Comparison of ENCODE assay signal across 8 cellular contexts in the genomic region with DNA sequence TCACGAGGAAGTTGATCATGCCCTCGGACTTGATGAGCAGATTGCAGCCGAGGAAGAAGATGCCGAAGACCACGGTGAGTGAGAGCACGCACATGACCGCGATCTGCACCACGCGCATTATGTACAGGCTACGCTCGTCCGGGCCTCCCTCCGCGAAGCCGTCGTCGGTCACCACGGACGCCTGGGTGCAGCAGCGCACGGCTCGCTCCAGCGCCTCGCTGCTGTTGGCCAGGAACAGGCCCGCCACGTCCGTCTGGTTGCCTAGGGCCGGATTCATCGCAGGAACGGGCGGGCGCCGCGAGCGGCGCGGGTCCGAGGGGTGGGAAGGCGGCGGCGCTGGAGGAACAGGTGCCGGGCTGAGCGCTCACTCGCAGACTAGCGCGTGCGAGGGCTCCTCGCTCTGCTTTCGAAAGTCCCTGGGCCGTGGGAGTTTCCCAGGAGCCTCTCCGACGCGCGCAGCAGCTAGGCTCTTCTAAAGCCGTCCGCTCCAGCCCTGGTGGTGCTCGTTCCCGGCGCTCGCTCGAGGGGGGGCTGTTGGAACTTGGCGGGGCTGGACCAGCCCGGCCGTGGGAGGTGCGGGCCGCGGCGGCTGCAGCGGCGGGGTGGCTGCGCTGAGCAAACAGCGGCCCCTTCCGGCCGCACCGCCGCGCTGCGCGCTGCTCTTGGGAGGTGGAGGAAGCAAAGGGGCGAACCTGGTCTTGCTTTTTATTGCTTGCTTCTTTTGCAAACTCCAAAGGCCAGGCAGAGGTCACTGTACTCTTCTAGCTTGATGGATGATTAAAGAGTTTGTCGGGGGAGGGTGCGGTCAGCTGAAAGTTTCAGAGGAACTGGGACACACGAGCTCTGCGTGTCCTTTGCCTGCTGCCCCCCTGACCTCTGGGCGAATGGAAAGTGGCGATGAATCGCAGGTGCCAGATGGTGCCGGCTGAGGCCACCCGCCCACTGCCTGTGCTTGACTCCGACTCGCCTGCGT. TPM values are rescaled to one million over a fixed set of nuclear protein-coding genes. Genes with fewer than 3 reads are reported as not detected.
DNase-seq lines count a peak whose midpoint lies in the region; ATAC-seq, FAIRE-seq and TF ChIP-seq lines count a peak whose summit lies in the region.

RPRM (minus strand) TSS at position 474 of the 973 bp plus-strand sequence; CDS start at position 277, 197 bp downstream.

- peak within 1 kb of the TSS; percentile 50 for H3K4me3 ChIP-seq in ovary
- peak within 1 kb of the TSS; percentile 36 to 54 (median 48) for H3K4me3 ChIP-seq in transverse colon

- peaks cover 8% of the 10 kb centered on the region for H3K4me1 Mint-ChIP-seq in Calu3 (ENCODE audit: low read depth, unreplicated experiment)

- TF ChIP-seq CTCF in Calu3 (IDR thresholded peaks at IDR 0.05; ENCODE audit: unreplicated experiment) (peak; percentile 93), RWPE1 (conservative IDR thresholded peaks at IDR 0.05; ENCODE audit: low read depth) (peak; percentile 95), ovary (IDR thresholded peaks at IDR 0.05) (peak; percentile 69 to 91 (median 73)), transverse colon (IDR thresholded peaks at IDR 0.05) (peak; percentile 45 to 85 (median 75))

- H3K27ac ChIP-seq in RWPE1, result no peak within 1 kb of the TSS
- peak within 1 kb of the TSS; percentile 36 to 55 for H3K27ac ChIP-seq in ovary
- H3K27ac ChIP-seq in transverse colon, result peak within 1 kb of the TSS in 3 of 4 donors; percentile 51 to 79 (median 59)

- CTCF ChIA-PET in Calu3 (lab: Charles Lee), result interaction anchor here (0.7 to 1.5 kb wide), 2 partner anchors 8 to 535 kb away, joined by 3 to 4 read pairs; no protein-coding TSS in a partner anchor
- CTCF ChIA-PET in RWPE1 (lab: Yijun Ruan, JAX), result interaction anchor here (0.6 to 1.2 kb wide), 4 partner anchors 41 to 704 kb away, joined by 3 to 6 read pairs (median 3); no protein-coding TSS in a partner anchor

- TF ChIP-seq POLR2A in ovary (IDR thresholded peaks at IDR 0.05) (no peak), transverse colon (IDR thresholded peaks at IDR 0.05) (no peak)

- H3K36me3 Mint-ChIP-seq in Calu3 (ENCODE audit: insufficient read depth, unreplicated experiment), result peaks cover 13% of the 10 kb centered on the region
- peaks cover 0 to 5% of the 10 kb centered on the region in 2 donors for H3K36me3 Mint-ChIP-seq in activated naive CD4-positive, alpha-beta T cell treated with anti-CD3 and anti-CD28 coated beads, Interleukin-2, amount 50 U/mL, for 72 hours

- H3K4me3 Mint-ChIP-seq in Calu3 (ENCODE audit: low read depth, unreplicated experiment), result peak within 1 kb of the TSS; percentile 46

- POLR2A ChIA-PET in RWPE1 (lab: Yijun Ruan, JAX; ENCODE audit: low non-redundant PET), result no interaction called here

- FAIRE-seq in HTR-8/SVneo (lab: Jason Lieb, UNC), result peak; percentile 46

- TF ChIP-seq EP300 in ovary (IDR thresholded peaks at IDR 0.05), result no peak
- no peak for TF ChIP-seq EP300 in transverse colon (IDR thresholded peaks at IDR 0.05; ENCODE audit: low read depth)

- peaks cover 4% of the 10 kb centered on the region for H3K4me1 ChIP-seq in ovary (ENCODE audit: insufficient read depth)
- peaks cover 3 to 25% (median 19%) of the 10 kb centered on the region in 4 donors for H3K4me1 ChIP-seq in transverse colon

- H3K27ac Mint-ChIP-seq in Calu3 (ENCODE audit: unreplicated experiment), result peak within 1 kb of the TSS; percentile 3
- peak within 1 kb of the TSS in 1 of 2 donors; percentile 72 for H3K27ac Mint-ChIP-seq in activated naive CD4-positive, alpha-beta T cell treated with anti-CD3 and anti-CD28 coated beads, Interleukin-2, amount 50 U/mL, for 72 hours

- no peaks in the 10 kb centered on the region for H3K27me3 Mint-ChIP-seq in Calu3 (ENCODE audit: unreplicated experiment)

- H3K27me3 ChIP-seq in ovary (no peaks in the 10 kb centered on the region), transverse colon (peaks cover 70% of the 10 kb centered on the region)

- intact Hi-C loops in Calu3 (cut with micrococcal nuclease; ENCODE audit: unreplicated experiment) (loop anchor here (1.0 to 5.0 kb wide), 2 partner anchors 315 to 551 kb away; no protein-coding TSS in a partner anchor), Right ventricle myocardium superior (cut with DNase I) (no loop called here), ovary (cut with DNase I) (loop anchor here in 2 of 4 donors (5.0 to 10.0 kb wide), 4 partner anchors 314 to 741 kb away; no protein-coding TSS in a partner anchor), transverse colon (cut with DNase I; ENCODE audit: low total_unique reads) (no loop called here)

- in situ Hi-C loops in transverse colon (cut with MboI; ENCODE audit: low pct_ligation_motif_present in 1 of 4, low pct_unique_long_range_greater_than_20kb in 1 of 4, low sequenced_read_pairs in 3 of 4), result loop anchor here in 1 of 4 donors (25.0 kb wide), 1 partner anchor 316 kb away; no protein-coding TSS in a partner anchor

- no TSS peak for BruUV-seq in Calu3 (replicated peaks; lab: Mats Ljungman, UMichigan)

- ATAC-seq in GM21381 (IDR thresholded peaks at IDR 0.05; ENCODE audit: unreplicated experiment), result peak; percentile 91
- peak; percentile 81 to 94 for ATAC-seq in activated naive CD4-positive, alpha-beta T cell treated with anti-CD3 and anti-CD28 coated beads, Interleukin-2, amount 50 U/mL, for 72 hours
- ATAC-seq in Right ventricle myocardium superior (ENCODE audit: poor library complexity), result peak; percentile 96

- H3K9me3 Mint-ChIP-seq in Calu3 (ENCODE audit: low read depth, unreplicated experiment), result no peaks in the 10 kb centered on the region
- H3K9me3 Mint-ChIP-seq in activated naive CD4-positive, alpha-beta T cell treated with anti-CD3 and anti-CD28 coated beads, Interleukin-2, amount 50 U/mL, for 72 hours, result no peaks in the 10 kb centered on the region

- no peaks in the 10 kb centered on the region for H3K9me3 ChIP-seq in ovary
- no peaks in the 10 kb centered on the region for H3K9me3 ChIP-seq in transverse colon

- DNase-seq in Calu3 (peak; percentile 82), HTR-8/SVneo (ENCODE audit: insufficient read length, low spot score) (peak; percentile 53), RWPE1 (ENCODE audit: low spot score) (peak; percentile 77), Right ventricle myocardium superior (peak; percentile 75), ovary (peak; percentile 79 to 93 (median 89)), transverse colon (peak; percentile 66)
- DNase-seq in activated naive CD4-positive, alpha-beta T cell treated with anti-CD3 and anti-CD28 coated beads, Interleukin-2, amount 50 U/mL, for 72 hours (ENCODE audit: low spot score in 2 of 2), result peak; percentile 57 to 71

- H3K36me3 ChIP-seq in ovary, result no peaks in the 10 kb centered on the region
- no peaks in the 10 kb centered on the region for H3K36me3 ChIP-seq in transverse colon

- WGBS in ovary, 3 donors, result 0 to 1% (median 1%) methylated on average over 70 to 93 of the region's 93 CpGs
- WGBS in transverse colon (ENCODE audit: low coverage in 1 of 2), 2 donors, result 0 to 2% methylated on average over 3 to 66 of the region's 93 CpGs

RNA-seq across cellular contexts. Expression of gene RPRM, which starts in this region (rescaled TPM):
- total RNA-seq in Calu3 (2022) (1.0 and 2.1 TPM in 2 replicates), Right ventricle myocardium superior (not detected), ovary (10 to 100 TPM in 5 of 7 donors, 1 to 10 TPM in 2; 3.6 to 36.4 (median 17.9) TPM), transverse colon (1 to 10 TPM in 2 of 4 donors, not detected in 2; 2.0 to 3.2 TPM)
- total RNA-seq in activated naive CD4-positive, alpha-beta T cell treated with anti-CD3 and anti-CD28 coated beads, Interleukin-2, amount 50 U/mL, for 72 hours, result not detected
- 1 to 10 TPM; 2.2 to 5.2 TPM for polyA plus RNA-seq in ovary

Comparison
In these comparisons a context has a peak if more than half of its experiments do, and no peak if none do; other contexts are left out.
1. Peak in DNase-seq and ATAC-seq in activated naive CD4-positive, alpha-beta T cell treated with anti-CD3 and anti-CD28 coated beads, Interleukin-2, amount 50 U/mL, for 72 hours; RNA of the gene not detected or under 1 TPM.
2. Peak in DNase-seq and ATAC-seq in Right ventricle myocardium superior; RNA of the gene not detected or under 1 TPM.